18 cellular contexts compared by ENCODE assay signal in genomic region chr1:227899141-227899819, GRCh38. TPM values are rescaled to one million over a fixed set of nuclear protein-coding genes. Genes with fewer than 3 reads are reported as not detected.
DNase-seq lines count a peak whose midpoint lies in the region; ATAC-seq, FAIRE-seq and TF ChIP-seq lines count a peak whose summit lies in the region.
"Had no signal": no experiment of that assay in that cellular context is flagged by ENCODE, and none has a peak within 500 bp of the region (broad histone marks: within the 10 kb centered on the region; RNA-seq: fewer than 3 reads in every experiment).

No MANE protein-coding gene starts in this region.

- in situ Hi-C loops in K562 (cut with MboI): no loop called here

- H3K9me3 Mint-ChIP-seq in natural killer cell: no peaks in the 10 kb centered on the region
- no peaks in the 10 kb centered on the region for H3K9me3 Mint-ChIP-seq in natural killer cell treated with Interleukin-12 subunit alpha and Interleukin-12 subunit beta and Interleukin-15 and Interleukin-18, amount 100 ng/mL, for 72 hours
- H3K9me3 Mint-ChIP-seq in nephron progenitor cell: no peaks in the 10 kb centered on the region
- H3K9me3 Mint-ChIP-seq: T-helper 1 cell treated with Interleukin-12 subunit alpha and Interleukin-12 subunit beta and Interleukin-4 antibody, amounts not matched to agents 30 μg/mL and 1 μg/mL, for 36 hours had no signal

- H3K79me2 ChIP-seq in K562 (ENCODE audit: control insufficient read depth, insufficient read depth, low read length): no peaks in the 10 kb centered on the region

- H3K27me3 ChIP-seq in K562 (ENCODE audit: control insufficient read depth in 2 of 2, insufficient read depth in 2 of 2, low read length in 2 of 2): peaks cover 0 to 13% of the 10 kb centered on the region in 2 experiments; a peak in 2 of 5 replicates
- H3K27me3 ChIP-seq: BLaER1 treated with 17β-estradiol and CSF1 and Interleukin-3, amounts not matched to agents 10 nM and 100 nM had no signal

- no peak overlapping the region for H3K4me3 Mint-ChIP-seq in natural killer cell
- no peak overlapping the region for H3K4me3 Mint-ChIP-seq in natural killer cell treated with Interleukin-12 subunit alpha and Interleukin-12 subunit beta and Interleukin-15 and Interleukin-18, amount 100 ng/mL, for 72 hours
- H3K4me3 Mint-ChIP-seq in nephron progenitor cell: no peak overlapping the region
- H3K4me3 Mint-ChIP-seq: T-helper 1 cell treated with Interleukin-12 subunit alpha and Interleukin-12 subunit beta and Interleukin-4 antibody, amounts not matched to agents 30 μg/mL and 1 μg/mL, for 36 hours had no signal

- no peaks in the 10 kb centered on the region for H4K20me1 ChIP-seq in K562 (replicated peaks; ENCODE audit: control insufficient read depth, insufficient read depth, low read length)
- H4K20me1 ChIP-seq: BLaER1 treated with 17β-estradiol and CSF1 and Interleukin-3, amounts not matched to agents 10 nM and 100 nM had no signal

- H3K27me3 Mint-ChIP-seq in natural killer cell (ENCODE audit: low read depth in 2 of 2) (peaks cover 0 to 6% of the 10 kb centered on the region in 2 donors), nephron progenitor cell (ENCODE audit: low read depth, poor library complexity) (peaks cover 6% of the 10 kb centered on the region)
- H3K27me3 Mint-ChIP-seq in natural killer cell treated with Interleukin-12 subunit alpha and Interleukin-12 subunit beta and Interleukin-15 and Interleukin-18, amount 100 ng/mL, for 72 hours: no peaks in the 10 kb centered on the region

- no peak for TF ChIP-seq POLR2A in K562 (conservative IDR thresholded peaks at IDR 0.05)

- H3K36me3 ChIP-seq in K562 (ENCODE audit: control insufficient read depth, insufficient read depth, low read length): no peaks in the 10 kb centered on the region
- H3K36me3 ChIP-seq: BLaER1 treated with 17β-estradiol and CSF1 and Interleukin-3, amounts not matched to agents 10 nM and 100 nM had no signal

- no peaks in the 10 kb centered on the region for H3K9me3 ChIP-seq in K562 (replicated peaks; ENCODE audit: control insufficient read depth, insufficient read depth, low read depth, low read length)
- H3K9me3 ChIP-seq: BLaER1 treated with 17β-estradiol and CSF1 and Interleukin-3, amounts not matched to agents 10 nM and 100 nM; psoas muscle had no signal

- no peak for TF ChIP-seq EP300 in K562 (IDR thresholded peaks at IDR 0.05; ENCODE audit: low read length)

- DNase-seq in natural killer cell (peak; percentile 12), K562 (ENCODE audit: extremely low read depth in 1 of 4, low spot score in 3 of 4) (no peak), nephron progenitor cell (peak; percentile 8), ureter (ENCODE audit: low spot score) (peak; percentile 37)
- no peak for DNase-seq in natural killer cell treated with Interleukin-12 subunit alpha and Interleukin-12 subunit beta and Interleukin-15 and Interleukin-18, amount 100 ng/mL, for 72 hours (ENCODE audit: low spot score)
- DNase-seq: KBM-7; NCI-H1694; NCI-H524 treated with DMSO at 0.1 percent for 48 hours; stimulated activated CD4-positive, alpha-beta T cell treated with anti-CD3 and anti-CD28 coated beads, Interleukin-4, amount 100 ng/mL, for 24 hours; stimulated activated naive CD4-positive, alpha-beta T cell treated with Interleukin-2 at 50 U/mL for 16 hours had no signal

- peaks cover 6% of the 10 kb centered on the region for H3K9me1 ChIP-seq in K562 (ENCODE audit: control insufficient read depth, insufficient read depth, low read length)

- peaks cover 13 to 32% of the 10 kb centered on the region in 2 donors for H3K4me1 Mint-ChIP-seq in natural killer cell
- H3K4me1 Mint-ChIP-seq in natural killer cell treated with Interleukin-12 subunit alpha and Interleukin-12 subunit beta and Interleukin-15 and Interleukin-18, amount 100 ng/mL, for 72 hours (ENCODE audit: low read depth in 2 of 2): peaks cover 12 to 18% of the 10 kb centered on the region in 2 donors
- peaks cover 22% of the 10 kb centered on the region for H3K4me1 Mint-ChIP-seq in nephron progenitor cell

- H3K36me3 Mint-ChIP-seq in natural killer cell: no peaks in the 10 kb centered on the region
- H3K36me3 Mint-ChIP-seq in natural killer cell treated with Interleukin-12 subunit alpha and Interleukin-12 subunit beta and Interleukin-15 and Interleukin-18, amount 100 ng/mL, for 72 hours: no peaks in the 10 kb centered on the region
- H3K36me3 Mint-ChIP-seq in nephron progenitor cell (ENCODE audit: low read depth): no peaks in the 10 kb centered on the region

- FAIRE-seq in K562 (lab: Jason Lieb, UNC): no peak
- FAIRE-seq: colon, RCC 7860 had no signal

- ATAC-seq in natural killer cell (no peak), K562 (no peak), GM18502 (IDR thresholded peaks at IDR 0.05; ENCODE audit: poor library complexity, unreplicated experiment) (no peak), HG02588 (IDR thresholded peaks at IDR 0.05; ENCODE audit: unreplicated experiment) (no peak), GM19328 (IDR thresholded peaks at IDR 0.05; ENCODE audit: unreplicated experiment) (no peak)
- ATAC-seq in natural killer cell treated with Interleukin-12 subunit alpha and Interleukin-12 subunit beta and Interleukin-15 and Interleukin-18, amount 100 ng/mL, for 72 hours: no peak
- ATAC-seq: psoas muscle had no signal

- no TSS peak for BruUV-seq in K562 (replicated peaks; lab: Mats Ljungman, UMichigan)

- no peak overlapping the region for H3K4me3 ChIP-seq in K562
- H3K4me3 ChIP-seq: BLaER1 treated with 17β-estradiol and CSF1 and Interleukin-3, amounts not matched to agents 10 nM and 100 nM; psoas muscle had no signal

- TF ChIP-seq CTCF in natural killer cell (IDR thresholded peaks at IDR 0.05): no peak
- TF ChIP-seq CTCF in K562 (IDR thresholded peaks at IDR 0.05 in 2 of 3, conservative IDR thresholded peaks at IDR 0.05 in 1 of 3; ENCODE audit: insufficient read depth in 2 of 3, low read depth in 1 of 3, low read length in 3 of 3): no peak
- TF ChIP-seq CTCF in nephron progenitor cell (IDR thresholded peaks at IDR 0.05): no peak

- H3K9ac ChIP-seq in K562 (ENCODE audit: insufficient read depth in 1 of 2, low read depth in 2 of 2, low read length in 2 of 2): peak overlapping the region in 1 of 2 experiments; percentile 63; a peak in 1 of 4 replicates
- H3K9ac ChIP-seq: BLaER1 treated with 17β-estradiol and CSF1 and Interleukin-3, amounts not matched to agents 10 nM and 100 nM had no signal

- no peak for TF ChIP-seq RAD21 in K562 (CRISPR knock-in tag; conservative IDR thresholded peaks at IDR 0.05 in 1 of 2, IDR thresholded peaks at IDR 0.05 in 1 of 2)

- CTCF ChIA-PET in K562 (lab: Yijun Ruan, JAX; ENCODE audit: low intra/inter-chr PET ratio): interaction anchor here (0.6 kb wide), 1 partner anchor 451 kb away, joined by 3 read pairs; no protein-coding TSS in a partner anchor

- POLR2A ChIA-PET in K562 (lab: Yijun Ruan, JAX): no interaction called here

- H3K4me2 ChIP-seq in K562 (ENCODE audit: insufficient read depth, low read length): no peak overlapping the region
- H3K4me2 ChIP-seq: BLaER1 treated with 17β-estradiol and CSF1 and Interleukin-3, amounts not matched to agents 10 nM and 100 nM had no signal

- intact Hi-C loops in natural killer cell (cut with micrococcal nuclease) (loop anchor here (1.0 kb wide), 1 partner anchor 8 kb away; no protein-coding TSS in a partner anchor), K562 (cut with micrococcal nuclease) (no loop called here)

- peak overlapping the region; percentile 71 for H2AFZ ChIP-seq in K562 (ENCODE audit: low read depth, low read length)

- no peak overlapping the region for H3K27ac ChIP-seq in K562 (ENCODE audit: extremely low read depth, low read depth, low read length)
- H3K27ac ChIP-seq: BLaER1 treated with 17β-estradiol and CSF1 and Interleukin-3, amounts not matched to agents 10 nM and 100 nM; psoas muscle had no signal

- H3K27ac Mint-ChIP-seq in natural killer cell (no peak overlapping the region), nephron progenitor cell (no peak overlapping the region)
- H3K27ac Mint-ChIP-seq in natural killer cell treated with Interleukin-12 subunit alpha and Interleukin-12 subunit beta and Interleukin-15 and Interleukin-18, amount 100 ng/mL, for 72 hours: no peak overlapping the region
- H3K27ac Mint-ChIP-seq: T-helper 1 cell treated with Interleukin-12 subunit alpha and Interleukin-12 subunit beta and Interleukin-4 antibody, amounts not matched to agents 30 μg/mL and 1 μg/mL, for 36 hours had no signal

- peaks cover 0 to 46% of the 10 kb centered on the region in 2 experiments; a peak in 2 of 5 replicates for H3K4me1 ChIP-seq in K562 (replicated peaks in 1 of 2; ENCODE audit: control insufficient read depth in 2 of 2, insufficient read depth in 2 of 2, low read length in 2 of 2)
- H3K4me1 ChIP-seq: BLaER1 treated with 17β-estradiol and CSF1 and Interleukin-3, amounts not matched to agents 10 nM and 100 nM; psoas muscle had no signal

- 2% methylated on average over 9 of the region's 12 CpGs for WGBS in K562 (ENCODE audit: insufficient coverage, low coverage, missing lambda C conversion rate)

RNA-seq across cellular contexts. Expression of gene WNT9A, which starts 48.5 kb away (rescaled TPM):
- total RNA-seq in natural killer cell (not detected), K562 (2014; rRNA removed) (0.04 TPM in 1 of 2 replicates, not detected in the other), K562 (2014; rRNA removed; fragmentation: Illumina TruSeq; extraction: Trizol) (0.04 TPM in 1 of 2 replicates, not detected in the other), K562 (2015; rRNA removed; fragmentation: Illumina TruSeq; extraction: Trizol) (not detected in 2 replicates), K562 (2021) (0.04 and 0.16 TPM in 2 replicates), ureter (2.7 TPM)
- under 1 TPM in 1 of 2 donors, not detected in 1; 0.11 TPM for total RNA-seq in natural killer cell treated with Interleukin-12 subunit alpha and Interleukin-12 subunit beta and Interleukin-15 and Interleukin-18, amount 100 ng/mL, for 72 hours
- total RNA-seq in K562 (2011; cell fraction: chromatin; rRNA removed; ENCODE audit: low replicate concordance): 0.44 and 0.51 TPM in 2 replicates
- total RNA-seq in K562 (2011; cell fraction: nucleolus; rRNA removed): 0.26 and 0.67 TPM in 2 replicates
- 0.37 and 0.61 TPM in 2 replicates for total RNA-seq in K562 (2011; cell fraction: nucleoplasm; rRNA removed)
- polyA plus RNA-seq in K562 (2011; rRNA removed) (0.10 and 0.12 TPM in 2 replicates), K562 (2014; fragmentation: Illumina TruSeq; extraction: Trizol) (0.03 and 0.07 TPM in 2 replicates), K562 (2014; fragmentation: Nextera tagmentation; extraction: Ambion mirVana) (not detected), K562 (2014; rRNA removed) (0.07 and 0.17 TPM in 2 replicates)
- 0.09 and 0.19 TPM in 2 replicates for polyA plus RNA-seq in K562 (2011; cell fraction: cytosol; rRNA removed)
- 0.30 and 0.39 TPM in 2 replicates for polyA plus RNA-seq in K562 (2011; cell fraction: nucleus; rRNA removed)
- 0.12 and 0.19 TPM in 2 replicates for polyA plus RNA-seq in K562 (2012)
- polyA minus RNA-seq in K562 (2011; rRNA and poly(A)+ RNA removed): 0.25 and 0.36 TPM in 2 replicates
- polyA minus RNA-seq in K562 (2011; cell fraction: cytosol; rRNA and poly(A)+ RNA removed): 0.46 TPM in 1 of 2 replicates, not detected in the other
- polyA minus RNA-seq in K562 (2011; cell fraction: nucleus; rRNA and poly(A)+ RNA removed): 0.11 and 0.13 TPM in 2 replicates

Comparison
In these comparisons a context has a peak if more than half of its experiments do, and no peak if none do; other contexts are left out.
1. DNase-seq: peak in natural killer cell (single experiment), nephron progenitor cell (single experiment) and ureter (single experiment); none in natural killer cell treated with Interleukin-12 subunit alpha and Interleukin-12 subunit beta and Interleukin-15 and Interleukin-18, amount 100 ng/mL, for 72 hours (single experiment) and K562 (0 of 4).